ENCODE assay signal across 8 cellular contexts in the genomic region with DNA sequence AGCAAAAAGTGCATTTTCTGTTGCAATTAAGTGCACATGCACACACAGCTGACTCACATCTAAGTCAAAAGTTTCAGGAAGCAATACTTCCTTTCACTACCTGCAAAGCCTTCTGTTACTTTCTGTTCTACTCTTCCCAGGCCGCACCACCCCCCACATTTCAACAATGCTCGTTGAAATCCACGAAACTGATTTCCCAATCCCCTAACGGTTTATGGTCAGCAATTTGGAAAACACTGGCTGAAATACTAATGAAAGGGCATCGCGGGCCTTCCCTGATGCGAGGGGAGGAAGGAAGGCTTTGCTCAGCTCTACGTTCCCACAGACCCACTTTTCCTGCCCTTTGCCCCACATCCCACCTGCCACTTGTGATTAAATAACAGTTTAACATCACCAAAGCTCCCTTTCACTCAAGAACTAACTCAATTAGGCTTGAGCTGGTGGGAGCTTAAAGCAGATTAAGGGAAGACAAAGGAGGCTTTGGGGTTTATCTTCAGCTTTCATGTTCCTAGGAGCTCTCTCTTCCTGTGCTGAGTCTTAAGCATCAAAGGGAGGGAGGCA.
A peak's percentile ranks its signal among the peaks of the same experiment; 100 is the strongest.
DNase-seq lines count a peak whose midpoint lies in the region; ATAC-seq and TF ChIP-seq lines count a peak whose summit lies in the region.

No MANE protein-coding gene starts in this region.

- in situ Hi-C loops in GM13977 (cut with MboI; ENCODE audit: low pct_unique_long_range_greater_than_20kb, low sequenced_read_pairs, unreplicated experiment): no loop called here

- CTCF ChIA-PET in RWPE1 (lab: Yijun Ruan, JAX): interaction anchor here (0.7 kb wide), 1 partner anchor 1912 kb away, joined by 3 read pairs; no protein-coding TSS in a partner anchor

- no peak for TF ChIP-seq EP300 in sigmoid colon (IDR thresholded peaks at IDR 0.05)

- no peaks in the 10 kb centered on the region for H3K27me3 ChIP-seq in sigmoid colon

- POLR2A ChIA-PET in RWPE1 (lab: Yijun Ruan, JAX; ENCODE audit: low non-redundant PET): interaction anchor here (0.5 to 0.7 kb wide), 2 partner anchors 9 to 89 kb away, joined by 3 read pairs; no protein-coding TSS in a partner anchor

- no peaks in the 10 kb centered on the region for H3K36me3 ChIP-seq in sigmoid colon

- ATAC-seq in HG03521 (IDR thresholded peaks at IDR 0.05; ENCODE audit: unreplicated experiment): no peak

- DNase-seq in NK-92 treated with Interleukin-12 subunit alpha and Interleukin-12 subunit beta, amount 100 ng/mL, for 24 hours (lab: John Stamatoyannopoulos, UW): peak; percentile 49
- DNase-seq in NK-92 (lab: John Stamatoyannopoulos, UW; ENCODE audit: unreplicated experiment) (no peak), RWPE1 (ENCODE audit: low spot score) (peak; percentile 45), epithelial cell of esophagus (ENCODE audit: low read depth) (peak; percentile 27), sigmoid colon (peak; percentile 83), kidney glomerular epithelial cell (lab: John Stamatoyannopoulos, UW) (no peak), GM13977 (ENCODE audit: low spot score) (no peak)

- H3K27ac ChIP-seq in RWPE1 (peak overlapping the region; percentile 45), sigmoid colon (peak overlapping the region in 1 of 4 donors; percentile 31)

- TF ChIP-seq POLR2A in sigmoid colon (IDR thresholded peaks at IDR 0.05): no peak

- intact Hi-C loops in sigmoid colon (cut with DNase I): no loop called here

- WGBS in sigmoid colon, 2 donors: 27 to 50% methylated on average over 8 of the region's 8 CpGs

- H3K9me3 ChIP-seq in sigmoid colon: no peaks in the 10 kb centered on the region

- H3K4me3 ChIP-seq in epithelial cell of esophagus (ENCODE audit: low read length) (no peak overlapping the region), sigmoid colon (no peak overlapping the region)

- TF ChIP-seq CTCF in RWPE1 (conservative IDR thresholded peaks at IDR 0.05; ENCODE audit: low read depth) (no peak), epithelial cell of esophagus (IDR thresholded peaks at IDR 0.05; ENCODE audit: insufficient read depth, low read depth, low read length, missing control alignments) (no peak), sigmoid colon (IDR thresholded peaks at IDR 0.05) (no peak), GM13977 (IDR thresholded peaks at IDR 0.05; ENCODE audit: extremely low read depth, insufficient read depth, missing control alignments) (no peak)

- peaks cover 0 to 22% (median 14%) of the 10 kb centered on the region in 4 donors for H3K4me1 ChIP-seq in sigmoid colon

Comparison
In these comparisons a context has a peak if more than half of its experiments do, and no peak if none do; other contexts are left out.
1. DNase-seq: peak in NK-92 treated with Interleukin-12 subunit alpha and Interleukin-12 subunit beta, amount 100 ng/mL, for 24 hours (single experiment), RWPE1 (single experiment), epithelial cell of esophagus (single experiment) and sigmoid colon (single experiment); none in NK-92 (single experiment), kidney glomerular epithelial cell (single experiment) and GM13977 (single experiment).